In genomic region chr2:48991415-48992131, GRCh38 we compare ENCODE assay signal across 13 cellular contexts.
A peak's percentile ranks its signal among the peaks of the same experiment; 100 is the strongest.
DNase-seq lines count a peak whose midpoint lies in the region; ATAC-seq and TF ChIP-seq lines count a peak whose summit lies in the region.
"Had no signal": no experiment of that assay in that cellular context is flagged by ENCODE, and none has a peak within 500 bp of the region (broad histone marks: within the 10 kb centered on the region; RNA-seq: fewer than 3 reads in every experiment).

No MANE protein-coding gene starts in this region.

- no peaks in the 10 kb centered on the region for H3K9me3 Mint-ChIP-seq in CD8-positive, alpha-beta T cell

- H3K27me3 ChIP-seq in CD8-positive, alpha-beta T cell (ENCODE audit: insufficient read depth, low read length): no peaks in the 10 kb centered on the region

- no peak overlapping the region for H3K4me3 Mint-ChIP-seq in CD8-positive, alpha-beta T cell

- H3K27me3 Mint-ChIP-seq in CD8-positive, alpha-beta T cell (ENCODE audit: low read depth): no peaks in the 10 kb centered on the region

- H3K36me3 ChIP-seq in CD8-positive, alpha-beta T cell (ENCODE audit: insufficient read depth, low read length): no peaks in the 10 kb centered on the region

- ATAC-seq in GM18502 (IDR thresholded peaks at IDR 0.05; ENCODE audit: poor library complexity, unreplicated experiment): peak; percentile 57
- ATAC-seq in GM19452 (IDR thresholded peaks at IDR 0.05; ENCODE audit: unreplicated experiment): peak; percentile 77
- peak; percentile 48 for ATAC-seq in HG02798 (IDR thresholded peaks at IDR 0.05; ENCODE audit: poor library complexity, unreplicated experiment)
- peak; percentile 58 for ATAC-seq in HG03432 (IDR thresholded peaks at IDR 0.05; ENCODE audit: unreplicated experiment)
- no peak for ATAC-seq in CD8-positive, alpha-beta T cell
- no peak for ATAC-seq in Right ventricle myocardium superior (ENCODE audit: poor library complexity)
- ATAC-seq in left cardiac atrium: no peak

- DNase-seq in CD8-positive, alpha-beta T cell: no peak
- DNase-seq in Right ventricle myocardium superior (no peak), left cardiac atrium (no peak), NCI-H2227 treated with DMSO at 0.1 percent for 48 hours (lab: John Stamatoyannopoulos, UW) (no peak)
- DNase-seq: activated CD4-positive, CD25-positive, alpha-beta regulatory T cell treated with anti-CD3 and anti-CD28 coated beads, Interleukin-2, amount 50 U/mL, for 72 hours; activated T-cell treated with anti-CD3 and anti-CD28 coated beads for 4 hours; erythroblast; head of caudate nucleus; retina had no signal

- H3K27ac Mint-ChIP-seq in CD8-positive, alpha-beta T cell: no peak overlapping the region

- H3K9me3 ChIP-seq in CD8-positive, alpha-beta T cell (ENCODE audit: low read length): no peaks in the 10 kb centered on the region

- no peaks in the 10 kb centered on the region for H3K4me1 Mint-ChIP-seq in CD8-positive, alpha-beta T cell (ENCODE audit: low read depth)

- H3K36me3 Mint-ChIP-seq in CD8-positive, alpha-beta T cell: no peaks in the 10 kb centered on the region

- no peak for TF ChIP-seq CTCF in CD8-positive, alpha-beta T cell (IDR thresholded peaks at IDR 0.05)

- POLR2A ChIA-PET in CD8-positive, alpha-beta T cell (lab: Charles Lee): no interaction called here

- no peak overlapping the region for H3K27ac ChIP-seq in CD8-positive, alpha-beta T cell (ENCODE audit: low read depth, low read length)

- no peaks in the 10 kb centered on the region for H3K4me1 ChIP-seq in CD8-positive, alpha-beta T cell (ENCODE audit: insufficient read depth, low read length)

- no peak overlapping the region for H3K4me3 ChIP-seq in CD8-positive, alpha-beta T cell (ENCODE audit: low read depth, low read length)

- intact Hi-C loops in CD8-positive, alpha-beta T cell (cut with DNase I, micrococcal nuclease): no loop called here
- intact Hi-C loops in Right ventricle myocardium superior (cut with DNase I): no loop called here
- intact Hi-C loops in left cardiac atrium (cut with DNase I): no loop called here

- CTCF ChIA-PET in CD8-positive, alpha-beta T cell (lab: Charles Lee): no interaction called here

Comparison
In these comparisons a context has a peak if more than half of its experiments do, and no peak if none do; other contexts are left out.
1. ATAC-seq: peak in GM18502 (single experiment), GM19452 (single experiment), HG02798 (single experiment) and HG03432 (single experiment); none in CD8-positive, alpha-beta T cell (single experiment), Right ventricle myocardium superior (single experiment) and left cardiac atrium (0 of 2).